8 cellular contexts compared by ENCODE assay signal in genomic region chr17:21275047-21275578, GRCh38. TPM values are rescaled to one million over a fixed set of nuclear protein-coding genes. Genes with fewer than 3 reads are reported as not detected.
DNase-seq lines count a peak whose midpoint lies in the region; ATAC-seq lines count a peak whose summit lies in the region.

No MANE protein-coding gene starts in this region.

- H3K4me1 Mint-ChIP-seq in central memory CD8-positive, alpha-beta T cell, result peaks cover 22% of the 10 kb centered on the region
- peaks cover 29 to 47% (median 46%) of the 10 kb centered on the region in 7 donors for H3K4me1 Mint-ChIP-seq in naive thymus-derived CD4-positive, alpha-beta T cell

- CTCF ChIA-PET in naive thymus-derived CD4-positive, alpha-beta T cell (lab: Charles Lee), result interaction anchor here (0.9 to 5.1 kb wide), 5 partner anchors 9 to 238 kb away, joined by 3 to 27 read pairs (median 4); no protein-coding TSS in a partner anchor

- H3K27me3 Mint-ChIP-seq in central memory CD8-positive, alpha-beta T cell, result no peaks in the 10 kb centered on the region
- H3K27me3 Mint-ChIP-seq in naive thymus-derived CD4-positive, alpha-beta T cell, result no peaks in the 10 kb centered on the region

- no peak for ATAC-seq in central memory CD8-positive, alpha-beta T cell (replicated peaks; ENCODE audit: extremely low read depth, poor library complexity, severe bottlenecking)
- ATAC-seq in naive thymus-derived CD4-positive, alpha-beta T cell, result peak; percentile 0

- H3K27ac ChIP-seq in KOPT-K1 (ENCODE audit: low read depth, low read length, poor library complexity, severe bottlenecking), result peak overlapping the region; percentile 67
- peak overlapping the region; percentile 91 for H3K27ac ChIP-seq in naive thymus-derived CD4-positive, alpha-beta T cell (ENCODE audit: low read depth, low read length)

- POLR2A ChIA-PET in naive thymus-derived CD4-positive, alpha-beta T cell (lab: Charles Lee), result interaction anchor here (0.6 to 7.3 kb wide), 8 partner anchors 9 to 235 kb away, joined by 3 to 48 read pairs (median 4); partner anchors contain the start of genes NATD1, TMEM11 and USP22

- H3K9me3 Mint-ChIP-seq in central memory CD8-positive, alpha-beta T cell, result no peaks in the 10 kb centered on the region
- no peaks in the 10 kb centered on the region for H3K9me3 Mint-ChIP-seq in naive thymus-derived CD4-positive, alpha-beta T cell

- DNase-seq in NCI-H2171 treated with DMSO at 0.1 percent for 48 hours (lab: John Stamatoyannopoulos, UW), result peak; percentile 48
- DNase-seq in NCI-H2171 (lab: John Stamatoyannopoulos, UW), result no peak
- no peak for DNase-seq in central memory CD8-positive, alpha-beta T cell (ENCODE audit: low spot score in 2 of 2)
- DNase-seq in naive thymus-derived CD4-positive, alpha-beta T cell, result no peak
- DNase-seq in amniotic stem cell (lab: John Stamatoyannopoulos, UW), result no peak
- DNase-seq in AML-193 (lab: John Stamatoyannopoulos, UW), result no peak
- DNase-seq in SIG-M5 treated with dmso at 0.1 percent for 504 hours (lab: John Stamatoyannopoulos, UW; ENCODE audit: unreplicated experiment), result no peak

- H3K4me3 Mint-ChIP-seq in central memory CD8-positive, alpha-beta T cell, result peak overlapping the region; percentile 78
- H3K4me3 Mint-ChIP-seq in naive thymus-derived CD4-positive, alpha-beta T cell, result peak overlapping the region; percentile 80 to 99 (median 94)

- peak overlapping the region; percentile 76 for H3K27ac Mint-ChIP-seq in central memory CD8-positive, alpha-beta T cell (ENCODE audit: low read depth)
- H3K27ac Mint-ChIP-seq in naive thymus-derived CD4-positive, alpha-beta T cell, result peak overlapping the region in 6 of 9 donors; percentile 38 to 95 (median 83)

- H3K9me3 ChIP-seq in KOPT-K1 (ENCODE audit: insufficient read depth, low read length, poor library complexity, severe bottlenecking), result no peaks in the 10 kb centered on the region
- no peaks in the 10 kb centered on the region for H3K9me3 ChIP-seq in naive thymus-derived CD4-positive, alpha-beta T cell (ENCODE audit: control insufficient read depth in 2 of 3, low read length in 3 of 3)

- intact Hi-C loops in naive thymus-derived CD4-positive, alpha-beta T cell (cut with micrococcal nuclease), result loop anchor here (1.0 to 2.0 kb wide), 4 partner anchors 9 to 61 kb away; partner anchors contain the start of genes MAP2K3 (in 2 of the 2), NATD1 (in 2 of the 2) and TMEM11 (in 1 of the 2)

- H3K4me3 ChIP-seq in naive thymus-derived CD4-positive, alpha-beta T cell (ENCODE audit: low read length), result peak overlapping the region; percentile 71

- H3K36me3 ChIP-seq in KOPT-K1 (ENCODE audit: insufficient read depth, low read length), result no peaks in the 10 kb centered on the region
- no peaks in the 10 kb centered on the region for H3K36me3 ChIP-seq in naive thymus-derived CD4-positive, alpha-beta T cell (ENCODE audit: control insufficient read depth in 2 of 3, insufficient read depth in 3 of 3, low read length in 3 of 3)

- H3K27me3 ChIP-seq in naive thymus-derived CD4-positive, alpha-beta T cell (ENCODE audit: control insufficient read depth in 2 of 2, insufficient read depth in 2 of 2, low read length in 2 of 2), result no peaks in the 10 kb centered on the region

- peaks cover 8% of the 10 kb centered on the region for H3K36me3 Mint-ChIP-seq in central memory CD8-positive, alpha-beta T cell (ENCODE audit: insufficient read depth)
- peaks cover 0 to 2% (median 0%) of the 10 kb centered on the region in 5 donors for H3K36me3 Mint-ChIP-seq in naive thymus-derived CD4-positive, alpha-beta T cell

- peaks cover 24 to 37% of the 10 kb centered on the region in 2 donors for H3K4me1 ChIP-seq in naive thymus-derived CD4-positive, alpha-beta T cell (ENCODE audit: control insufficient read depth in 2 of 2, insufficient read depth in 2 of 2, low read length in 2 of 2)

RNA-seq across cellular contexts. Expression of gene MAP2K3, which starts 9.4 kb away (rescaled TPM):
- 100 to 1,000 TPM in 1 of 5 experiments, 10 to 100 TPM in 4; 37.5 to 127 (median 39.2) TPM for total RNA-seq in naive thymus-derived CD4-positive, alpha-beta T cell
- 10 to 100 TPM; 47.7 to 76.7 TPM for polyA plus RNA-seq in naive thymus-derived CD4-positive, alpha-beta T cell

RNA-seq across cellular contexts. Expression of gene NATD1, which starts 21.9 kb away (rescaled TPM):
- total RNA-seq in naive thymus-derived CD4-positive, alpha-beta T cell, result 10 to 100 TPM in 2 of 5 experiments, 1 to 10 TPM in 3; 2.5 to 11.1 (median 8.9) TPM
- polyA plus RNA-seq in naive thymus-derived CD4-positive, alpha-beta T cell, result 1 to 10 TPM; 1.7 to 2.9 TPM
